In genomic region chr7:20798081-20798693, GRCh38 we compare ENCODE assay signal across 8 cellular contexts. TPM values are rescaled to one million over a fixed set of nuclear protein-coding genes. Genes with fewer than 3 reads are reported as not detected.
DNase-seq lines count a peak whose midpoint lies in the region; ATAC-seq and TF ChIP-seq lines count a peak whose summit lies in the region.

No MANE protein-coding gene starts in this region.

- H3K4me3 Mint-ChIP-seq in T-helper 2 cell treated with Interferon-gamma antibody and Interleukin-4, amounts not matched to agents 5 μg/mL and 100 μg/mL, for 36 hours: no peak overlapping the region
- H3K4me3 Mint-ChIP-seq in neural progenitor cell: peak overlapping the region; percentile 87

- no peaks in the 10 kb centered on the region for H3K36me3 Mint-ChIP-seq in T-helper 2 cell treated with Interferon-gamma antibody and Interleukin-4, amounts not matched to agents 5 μg/mL and 100 μg/mL, for 36 hours (ENCODE audit: low read depth)
- H3K36me3 Mint-ChIP-seq in neural progenitor cell: no peaks in the 10 kb centered on the region

- H3K9me3 Mint-ChIP-seq in T-helper 2 cell treated with Interferon-gamma antibody and Interleukin-4, amounts not matched to agents 5 μg/mL and 100 μg/mL, for 36 hours: no peaks in the 10 kb centered on the region
- no peaks in the 10 kb centered on the region for H3K9me3 Mint-ChIP-seq in neural progenitor cell

- H3K4me1 ChIP-seq in SJSA1 (replicated peaks): peaks cover 11% of the 10 kb centered on the region
- peaks cover 2 to 7% of the 10 kb centered on the region in 2 donors for H3K4me1 ChIP-seq in esophagus (ENCODE audit: control insufficient read depth in 2 of 2, insufficient read depth in 2 of 2, low read length in 1 of 2)
- peaks cover 50% of the 10 kb centered on the region for H3K4me1 ChIP-seq in neural progenitor cell

- no peaks in the 10 kb centered on the region for H4K20me1 ChIP-seq in neural progenitor cell (ENCODE audit: low read depth)

- H3K79me2 ChIP-seq in neural progenitor cell (ENCODE audit: low read depth): peaks cover 20% of the 10 kb centered on the region

- 0 to 2% methylated on average over 40 to 77 of the region's 77 CpGs for WGBS in esophagus, 2 donors

- H3K27me3 Mint-ChIP-seq in T-helper 2 cell treated with Interferon-gamma antibody and Interleukin-4, amounts not matched to agents 5 μg/mL and 100 μg/mL, for 36 hours (ENCODE audit: low read depth): peaks cover 64% of the 10 kb centered on the region
- peaks cover 36% of the 10 kb centered on the region for H3K27me3 Mint-ChIP-seq in neural progenitor cell (ENCODE audit: insufficient read depth, low read depth)

- H3K36me3 ChIP-seq in SJSA1: no peaks in the 10 kb centered on the region
- H3K36me3 ChIP-seq in esophagus (ENCODE audit: control insufficient read depth in 2 of 2, insufficient read depth in 2 of 2, low read length in 1 of 2): no peaks in the 10 kb centered on the region
- H3K36me3 ChIP-seq in neural progenitor cell: no peaks in the 10 kb centered on the region

- peaks cover 11% of the 10 kb centered on the region for H3K4me1 Mint-ChIP-seq in T-helper 2 cell treated with Interferon-gamma antibody and Interleukin-4, amounts not matched to agents 5 μg/mL and 100 μg/mL, for 36 hours (ENCODE audit: low read depth)
- peaks cover 50% of the 10 kb centered on the region for H3K4me1 Mint-ChIP-seq in neural progenitor cell

- H3F3A ChIP-seq in neural progenitor cell (ENCODE audit: low read depth): peaks cover 60% of the 10 kb centered on the region

- peak; percentile 24 for DNase-seq in T-helper 2 cell treated with Interferon-gamma antibody and Interleukin-4, amounts not matched to agents 5 μg/mL and 100 μg/mL, for 36 hours (ENCODE audit: low spot score)
- DNase-seq in T-helper 2 cell: no peak
- peak; percentile 89 for DNase-seq in HuH-7 (ENCODE audit: low spot score)
- DNase-seq in SJSA1 (ENCODE audit: low read depth in 1 of 2, low spot score in 2 of 2): peak; percentile 51 to 55
- peak; percentile 89 for DNase-seq in neural progenitor cell (ENCODE audit: low spot score)
- DNase-seq in nucleus accumbens (lab: John Stamatoyannopoulos, UW): no peak

- no peak overlapping the region for H3K27ac Mint-ChIP-seq in T-helper 2 cell treated with Interferon-gamma antibody and Interleukin-4, amounts not matched to agents 5 μg/mL and 100 μg/mL, for 36 hours
- no peak overlapping the region for H3K27ac Mint-ChIP-seq in neural progenitor cell

- no peak for TF ChIP-seq CTCF in neural progenitor cell (IDR thresholded peaks at IDR 0.05)

- H3K9ac ChIP-seq in neural progenitor cell: no peak overlapping the region

- H3K4me2 ChIP-seq in neural progenitor cell: peak overlapping the region; percentile 84

- H3K4me3 ChIP-seq in SJSA1: peak overlapping the region; percentile 45
- H3K4me3 ChIP-seq in esophagus (ENCODE audit: low read depth in 1 of 2, low read length in 2 of 2): peak overlapping the region; percentile 47 to 53
- peak overlapping the region; percentile 89 for H3K4me3 ChIP-seq in neural progenitor cell

- H3K27ac ChIP-seq in SJSA1 (no peak overlapping the region), esophagus (ENCODE audit: low read depth in 2 of 2, low read length in 1 of 2) (no peak overlapping the region), neural progenitor cell (peak overlapping the region; percentile 70)

- no peaks in the 10 kb centered on the region for H3K9me3 ChIP-seq in SJSA1 (replicated peaks)
- H3K9me3 ChIP-seq in esophagus (ENCODE audit: control insufficient read depth in 2 of 2, insufficient read depth in 1 of 2, low read depth in 1 of 2, low read length in 1 of 2): peaks cover 0 to 8% of the 10 kb centered on the region in 2 donors
- no peaks in the 10 kb centered on the region for H3K9me3 ChIP-seq in neural progenitor cell (ENCODE audit: low read depth)

- H2AFZ ChIP-seq in neural progenitor cell (replicated peaks): peak overlapping the region; percentile 74

- peak; percentile 79 for ATAC-seq in GM21786 (IDR thresholded peaks at IDR 0.05; ENCODE audit: unreplicated experiment)

- H3K27me3 ChIP-seq in SJSA1 (replicated peaks) (peaks cover 69% of the 10 kb centered on the region), esophagus (ENCODE audit: control insufficient read depth in 1 of 2, insufficient read depth in 2 of 2, low read length in 2 of 2) (peaks cover 1 to 29% of the 10 kb centered on the region in 2 donors), neural progenitor cell (peaks cover 35% of the 10 kb centered on the region)

RNA-seq across cellular contexts. Expression of gene SP8, which starts 11.5 kb away (rescaled TPM):
- total RNA-seq in SJSA1 (2014; rRNA removed; shearing (Covaris generic)): not detected in 2 replicates
- polyA plus RNA-seq in esophagus: not detected
- total RNA-seq in neural progenitor cell (ENCODE audit: low replicate concordance): 19.8 and 60.7 TPM in 2 replicates

Comparison
In these comparisons a context has a peak if more than half of its experiments do, and no peak if none do; other contexts are left out.
1. DNase-seq: peak in T-helper 2 cell treated with Interferon-gamma antibody and Interleukin-4, amounts not matched to agents 5 μg/mL and 100 μg/mL, for 36 hours (single experiment), HuH-7 (single experiment), SJSA1 (2 of 2) and neural progenitor cell (single experiment); none in T-helper 2 cell (0 of 5) and nucleus accumbens (0 of 56).
2. RNA of gene SP8, which starts 11.5 kb away (total RNA-seq): 19.8 to 60.7 TPM in neural progenitor cell; not detected in SJSA1; every median in the first group is over 10 times any median in the second.
3. Peak in every context shown above with its lines, with median percentiles within 50 percentile points of each other: H3K4me3 ChIP-seq.